Comparison of ENCODE assay signal across 8 cellular contexts in the genomic region with DNA sequence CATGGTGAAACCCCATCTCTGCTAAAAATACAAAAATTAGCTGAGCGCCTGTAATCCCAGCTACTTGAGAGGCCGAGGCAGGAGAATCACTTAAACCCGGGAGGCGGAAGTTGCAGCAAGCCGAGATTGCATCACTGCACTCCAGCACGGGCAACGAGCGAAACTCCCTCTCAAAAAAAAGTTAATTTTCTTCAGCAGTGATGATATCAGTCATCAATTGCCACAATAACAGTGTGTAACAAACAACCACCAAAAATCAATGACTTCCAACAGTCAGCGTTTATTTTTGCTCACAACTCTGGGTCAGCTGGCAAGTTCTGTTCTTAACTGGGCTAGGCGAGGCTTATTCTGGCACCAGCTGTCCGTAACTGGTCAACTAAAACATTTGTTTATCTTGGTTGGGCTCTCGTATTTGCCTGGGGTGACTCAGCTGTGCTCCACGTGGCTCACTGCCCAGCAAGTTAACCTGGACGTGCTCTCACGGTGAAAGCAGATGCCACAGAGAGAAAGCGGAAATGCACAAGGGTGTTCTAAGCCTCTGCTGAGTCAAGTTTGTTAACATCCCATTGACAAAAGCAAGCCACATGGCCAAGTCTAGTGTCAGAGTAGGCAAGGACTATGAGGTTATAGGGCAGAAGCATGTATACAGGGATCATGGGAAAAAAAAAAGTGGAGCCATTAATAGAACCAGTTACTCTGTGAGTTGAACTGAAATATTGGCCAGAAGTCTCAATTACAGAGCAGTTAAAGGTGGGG. TPM values are rescaled to one million over a fixed set of nuclear protein-coding genes. Genes with fewer than 3 reads are reported as not detected.
DNase-seq lines count a peak whose midpoint lies in the region; ATAC-seq and TF ChIP-seq lines count a peak whose summit lies in the region.

No MANE protein-coding gene starts in this region.

- no peak overlapping the region for H3K4me3 Mint-ChIP-seq in osteocyte (ENCODE audit: unreplicated experiment)
- H3K4me3 Mint-ChIP-seq in activated CD4-positive, alpha-beta T cell treated with anti-CD3 and anti-CD28 coated beads for 36 hours = no peak overlapping the region

- H3K27ac ChIP-seq in HUES48 (ENCODE audit: low read depth, low read length) = peak overlapping the region; percentile 38

- POLR2A ChIA-PET in activated CD4-positive, alpha-beta T cell treated with anti-CD3 and anti-CD28 coated beads for 36 hours (lab: Charles Lee) = no interaction called here

- H3K27me3 Mint-ChIP-seq in osteocyte (ENCODE audit: unreplicated experiment) = peaks cover 12% of the 10 kb centered on the region
- no peaks in the 10 kb centered on the region for H3K27me3 Mint-ChIP-seq in activated CD4-positive, alpha-beta T cell treated with anti-CD3 and anti-CD28 coated beads for 36 hours

- no peak for ATAC-seq in HG03342 (IDR thresholded peaks at IDR 0.05; ENCODE audit: unreplicated experiment)
- ATAC-seq in activated CD4-positive, alpha-beta T cell treated with anti-CD3 and anti-CD28 coated beads for 36 hours = no peak
- no peak for ATAC-seq in GM19324 (IDR thresholded peaks at IDR 0.05; ENCODE audit: low FRiP score, unreplicated experiment)

- H3K4me1 Mint-ChIP-seq in osteocyte (ENCODE audit: unreplicated experiment) = peaks cover 14% of the 10 kb centered on the region
- H3K4me1 Mint-ChIP-seq in activated CD4-positive, alpha-beta T cell treated with anti-CD3 and anti-CD28 coated beads for 36 hours = no peaks in the 10 kb centered on the region

- H3K27me3 ChIP-seq in HUES48 (ENCODE audit: control insufficient read depth, insufficient read depth, low read length) = no peaks in the 10 kb centered on the region

- CTCF ChIA-PET in activated CD4-positive, alpha-beta T cell treated with anti-CD3 and anti-CD28 coated beads for 36 hours (lab: Charles Lee) = interaction anchor here (0.9 kb wide), 1 partner anchor 107 kb away, joined by 4 read pairs; no protein-coding TSS in a partner anchor

- TF ChIP-seq CTCF in osteocyte (IDR thresholded peaks at IDR 0.05) = no peak

- H3K27ac Mint-ChIP-seq in osteocyte (ENCODE audit: unreplicated experiment) = peak overlapping the region; percentile 58
- no peak overlapping the region for H3K27ac Mint-ChIP-seq in activated CD4-positive, alpha-beta T cell treated with anti-CD3 and anti-CD28 coated beads for 36 hours

- in situ Hi-C loops in ACHN (cut with HindIII; ENCODE audit: low pct_ligation_motif_present, low pct_unique_long_range_greater_than_20kb, low sequenced_read_pairs) = no loop called here

- intact Hi-C loops in activated CD4-positive, alpha-beta T cell treated with anti-CD3 and anti-CD28 coated beads for 36 hours (cut with DNase I, micrococcal nuclease) = no loop called here

- no peak overlapping the region for H3K9ac ChIP-seq in HUES48 (ENCODE audit: low read depth, low read length)

- H3K36me3 ChIP-seq in HUES48 (ENCODE audit: control insufficient read depth, insufficient read depth, low read length) = no peaks in the 10 kb centered on the region

- H3K4me1 ChIP-seq in HUES48 (ENCODE audit: control insufficient read depth, insufficient read depth, low read length) = peaks cover 10% of the 10 kb centered on the region

- peak; percentile 94 for DNase-seq in ACHN
- peak; percentile 96 for DNase-seq in SHP77 treated with DMSO at 0.1 percent for 48 hours (lab: John Stamatoyannopoulos, UW)
- peak; percentile 94 for DNase-seq in fibroblast of the conjunctiva (ENCODE audit: low read depth)
- no peak for DNase-seq in osteocyte (ENCODE audit: extremely low spot score, unreplicated experiment)
- DNase-seq in activated CD4-positive, alpha-beta T cell treated with anti-CD3 and anti-CD28 coated beads for 36 hours = no peak

- H3K9me3 Mint-ChIP-seq in osteocyte (ENCODE audit: unreplicated experiment) = no peaks in the 10 kb centered on the region
- no peaks in the 10 kb centered on the region for H3K9me3 Mint-ChIP-seq in activated CD4-positive, alpha-beta T cell treated with anti-CD3 and anti-CD28 coated beads for 36 hours (ENCODE audit: low read depth)

- no peaks in the 10 kb centered on the region for H3K36me3 Mint-ChIP-seq in osteocyte (ENCODE audit: unreplicated experiment)
- no peaks in the 10 kb centered on the region for H3K36me3 Mint-ChIP-seq in activated CD4-positive, alpha-beta T cell treated with anti-CD3 and anti-CD28 coated beads for 36 hours (ENCODE audit: low read depth)

- no peak overlapping the region for H3K4me3 ChIP-seq in HUES48 (ENCODE audit: low read depth, low read length)

- H3K9me3 ChIP-seq in HUES48 (ENCODE audit: control insufficient read depth, insufficient read depth, low read length) = no peaks in the 10 kb centered on the region

RNA-seq across cellular contexts. Expression of a gene that starts 52.1 kb away (rescaled TPM):
- total RNA-seq in osteocyte = not detected in 2 replicates
- total RNA-seq in activated CD4-positive, alpha-beta T cell treated with anti-CD3 and anti-CD28 coated beads for 36 hours = not detected

RNA-seq across cellular contexts. Expression of a gene that starts 58.1 kb away (rescaled TPM):
- total RNA-seq in osteocyte = 8.3 and 10.0 TPM in 2 replicates
- 10 to 100 TPM; 12.3 to 14.0 TPM for total RNA-seq in activated CD4-positive, alpha-beta T cell treated with anti-CD3 and anti-CD28 coated beads for 36 hours

Comparison
In these comparisons a context has a peak if more than half of its experiments do, and no peak if none do; other contexts are left out.
1. DNase-seq: peak in ACHN (single experiment), SHP77 treated with DMSO at 0.1 percent for 48 hours (single experiment) and fibroblast of the conjunctiva (single experiment); none in osteocyte (single experiment) and activated CD4-positive, alpha-beta T cell treated with anti-CD3 and anti-CD28 coated beads for 36 hours (single experiment).